ENCODE assay signal across 1 cellular context in genomic region chr2:38658613-38659012, GRCh38.
TF ChIP-seq lines count a peak whose summit lies in the region.

No MANE protein-coding gene starts in this region.

TF ChIP-seq in GM12878, 131 proteins besides CTCF, POLR2A, EP300 and RAD21:
- TF ChIP-seq PML (IDR thresholded peaks at IDR 0.05; ENCODE audit: low read length) (no peak), NR2F1 (conservative IDR thresholded peaks at IDR 0.05) (0 out of 2 replicates have a peak, but pooled peaks have one; percentile 49)
